In the genomic region with DNA sequence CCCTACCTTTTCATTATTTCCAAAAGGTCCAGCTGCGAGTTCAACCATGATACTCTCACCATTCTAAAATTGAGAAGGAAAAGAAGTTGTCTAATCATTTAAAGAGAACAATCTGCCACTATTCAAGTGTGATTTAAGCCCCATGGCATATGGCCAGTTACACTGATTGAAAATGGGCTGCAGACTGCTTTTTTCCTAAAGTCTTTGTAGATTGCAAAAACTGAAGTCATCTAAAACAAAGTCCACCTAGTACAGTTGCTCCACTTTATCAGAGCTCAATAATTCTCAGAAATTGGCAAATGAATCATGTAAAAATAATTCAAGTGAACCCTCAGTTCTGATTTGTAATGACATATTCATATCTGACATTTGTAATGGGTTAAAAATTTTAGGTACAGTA, we compare ENCODE assay signal across 26 cellular contexts.
"Had no signal": no experiment of that assay in that cellular context is flagged by ENCODE, and none has a peak within 500 bp of the region (broad histone marks: within the 10 kb centered on the region; RNA-seq: fewer than 3 reads in every experiment).

No MANE protein-coding gene starts in this region.

- H3K27ac Mint-ChIP-seq: dendritic cell treated with granulocyte-macrophage colony-stimulating factor and Interleukin-4, amounts not matched to agents 40 ng/mL and 50 ng/mL, for 4 days; endodermal cell; mesothelial cell of epicardium had no signal

- ATAC-seq: effector memory CD8-positive, alpha-beta T cell; esophagus mucosa; gastrocnemius medialis; heart right ventricle; left cardiac atrium; lower lobe of right lung; mucosa of descending colon had no signal

- H3K4me3 Mint-ChIP-seq: dendritic cell treated with granulocyte-macrophage colony-stimulating factor and Interleukin-4, amounts not matched to agents 40 ng/mL and 50 ng/mL, for 4 days; effector memory CD8-positive, alpha-beta T cell; endodermal cell; mesothelial cell of epicardium had no signal

- H3K4me1 ChIP-seq: colonic mucosa, esophagus squamous epithelium, gastrocnemius medialis, heart right ventricle, left ventricle myocardium inferior, lower lobe of right lung had no signal

- H3K27me3 ChIP-seq: colonic mucosa, esophagus squamous epithelium, gastrocnemius medialis, heart right ventricle had no signal

- H3K9me3 Mint-ChIP-seq: dendritic cell treated with granulocyte-macrophage colony-stimulating factor and Interleukin-4, amounts not matched to agents 40 ng/mL and 50 ng/mL, for 4 days; effector memory CD8-positive, alpha-beta T cell; endodermal cell; mesothelial cell of epicardium had no signal

- H3K27ac ChIP-seq: colonic mucosa, epithelial cell of prostate, esophagus squamous epithelium, gastrocnemius medialis, heart right ventricle, left ventricle myocardium inferior, lower lobe of right lung had no signal

- DNase-seq: colonic mucosa; cortex of kidney; effector CD8-positive, alpha-beta T cell; effector memory CD8-positive, alpha-beta T cell; endodermal cell; erythroblast; esophagus squamous epithelium; foreskin fibroblast; foreskin melanocyte; gastrocnemius medialis; glutamatergic neuron; head of caudate nucleus; heart right ventricle; hippocampal formation; left cardiac atrium; left ventricle myocardium inferior; lower lobe of right lung; mesenchymal stem cell; mucosa of descending colon had no signal

- H3K27me3 Mint-ChIP-seq: dendritic cell treated with granulocyte-macrophage colony-stimulating factor and Interleukin-4, amounts not matched to agents 40 ng/mL and 50 ng/mL, for 4 days; effector memory CD8-positive, alpha-beta T cell had no signal

- H3K9me3 ChIP-seq: colonic mucosa, esophagus squamous epithelium, gastrocnemius medialis, heart right ventricle, left ventricle myocardium inferior, lower lobe of right lung, mucosa of descending colon had no signal

- H3K4me3 ChIP-seq: colonic mucosa, esophagus squamous epithelium, gastrocnemius medialis, heart right ventricle, left ventricle myocardium inferior, lower lobe of right lung, mucosa of descending colon had no signal

- FAIRE-seq: endometrium, islet of Langerhans, keratinocyte had no signal

- H3K4me1 Mint-ChIP-seq: endodermal cell, mesothelial cell of epicardium had no signal
